Comparison of ENCODE assay signal across 8 cellular contexts in genomic region chr14:104677506-104678332, GRCh38. TPM values are rescaled to one million over a fixed set of nuclear protein-coding genes. Genes with fewer than 3 reads are reported as not detected.
A peak's percentile ranks its signal among the peaks of the same experiment; 100 is the strongest.
DNase-seq lines count a peak whose midpoint lies in the region; ATAC-seq and TF ChIP-seq lines count a peak whose summit lies in the region.

No MANE protein-coding gene starts in this region.

- intact Hi-C loops in activated CD8-positive, alpha-beta T cell treated with anti-CD3 and anti-CD28 coated beads for 36 hours (cut with micrococcal nuclease): no loop called here

- no peaks in the 10 kb centered on the region for H3K36me3 Mint-ChIP-seq in activated CD8-positive, alpha-beta T cell treated with anti-CD3 and anti-CD28 coated beads for 36 hours (ENCODE audit: low read depth)
- no peaks in the 10 kb centered on the region for H3K36me3 Mint-ChIP-seq in mesothelial cell of epicardium

- peak overlapping the region; percentile 67 for H3K4me3 Mint-ChIP-seq in activated CD8-positive, alpha-beta T cell treated with anti-CD3 and anti-CD28 coated beads for 36 hours
- H3K4me3 Mint-ChIP-seq in mesothelial cell of epicardium: peak overlapping the region; percentile 73

- H3K27me3 Mint-ChIP-seq in activated CD8-positive, alpha-beta T cell treated with anti-CD3 and anti-CD28 coated beads for 36 hours: no peaks in the 10 kb centered on the region
- no peaks in the 10 kb centered on the region for H3K27me3 Mint-ChIP-seq in mesothelial cell of epicardium (ENCODE audit: low read depth)

- POLR2A ChIA-PET in activated CD8-positive, alpha-beta T cell treated with anti-CD3 and anti-CD28 coated beads for 36 hours (lab: Charles Lee): interaction anchor here (0.7 to 2.8 kb wide), 8 partner anchors 10 to 211 kb away, joined by 3 to 26 read pairs (median 4); partner anchors contain the start of gene SIVA1

- TF ChIP-seq CTCF in GM06990 (IDR thresholded peaks at IDR 0.05; ENCODE audit: insufficient read depth, low read length, poor library complexity, severe bottlenecking) (no peak), mesothelial cell of epicardium (IDR thresholded peaks at IDR 0.05; ENCODE audit: unreplicated experiment) (no peak)
- TF ChIP-seq CTCF in activated CD8-positive, alpha-beta T cell treated with anti-CD3 and anti-CD28 coated beads for 36 hours (IDR thresholded peaks at IDR 0.05): no peak

- H3K9me3 Mint-ChIP-seq in activated CD8-positive, alpha-beta T cell treated with anti-CD3 and anti-CD28 coated beads for 36 hours: no peaks in the 10 kb centered on the region
- H3K9me3 Mint-ChIP-seq in mesothelial cell of epicardium: no peaks in the 10 kb centered on the region

- H3K4me1 ChIP-seq in endocrine pancreas (ENCODE audit: control insufficient read depth, insufficient read depth, low read length): no peaks in the 10 kb centered on the region

- peak; percentile 81 for DNase-seq in GM06990 (ENCODE audit: extremely low read depth, insufficient read length)
- DNase-seq in NCI-H510A (lab: John Stamatoyannopoulos, UW): peak; percentile 85
- DNase-seq in activated CD8-positive, alpha-beta T cell treated with anti-CD3 and anti-CD28 coated beads for 36 hours: peak; percentile 83
- DNase-seq in mesothelial cell of epicardium (ENCODE audit: low spot score in 2 of 2, unreplicated experiment in 2 of 2): peak in 1 of 2 experiments; percentile 76
- peak; percentile 40 for DNase-seq in stimulated activated CD8-positive, alpha-beta memory T cell treated with anti-CD3 and anti-CD28 coated beads, Interleukin-15, amount 100 ng/mL, for 24 hours (ENCODE audit: low read depth)
- no peak for DNase-seq in NCI-H2227 treated with DMSO at 0.1 percent for 48 hours (lab: John Stamatoyannopoulos, UW)

- no peaks in the 10 kb centered on the region for H3K9me3 ChIP-seq in endocrine pancreas (ENCODE audit: control insufficient read depth, low read length)

- H3K9ac ChIP-seq in endocrine pancreas (ENCODE audit: control insufficient read depth, insufficient read depth, low read length): peak overlapping the region; percentile 54

- CTCF ChIA-PET in activated CD8-positive, alpha-beta T cell treated with anti-CD3 and anti-CD28 coated beads for 36 hours (lab: Charles Lee): interaction anchor here (1.1 to 4.7 kb wide), 4 partner anchors 10 to 600 kb away, joined by 3 to 24 read pairs (median 10); no protein-coding TSS in a partner anchor

- H3K36me3 ChIP-seq in GM06990 (ENCODE audit: control insufficient read depth, insufficient read depth, low read length): no peaks in the 10 kb centered on the region
- H3K36me3 ChIP-seq in endocrine pancreas (ENCODE audit: control insufficient read depth, insufficient read depth, low read length): no peaks in the 10 kb centered on the region

- ATAC-seq in HG02763 (IDR thresholded peaks at IDR 0.05; ENCODE audit: unreplicated experiment): peak; percentile 34
- ATAC-seq in activated CD8-positive, alpha-beta T cell treated with anti-CD3 and anti-CD28 coated beads for 36 hours: peak; percentile 75

- peak overlapping the region; percentile 83 for H3K27ac Mint-ChIP-seq in activated CD8-positive, alpha-beta T cell treated with anti-CD3 and anti-CD28 coated beads for 36 hours
- H3K27ac Mint-ChIP-seq in mesothelial cell of epicardium: peak overlapping the region; percentile 96

- H3K27me3 ChIP-seq in GM06990 (replicated peaks; ENCODE audit: control insufficient read depth, insufficient read depth, low read length) (no peaks in the 10 kb centered on the region), endocrine pancreas (ENCODE audit: control insufficient read depth, insufficient read depth, low read length) (no peaks in the 10 kb centered on the region)

- H3K4me3 ChIP-seq in GM06990 (replicated peaks; ENCODE audit: low read depth, low read length) (peak overlapping the region; percentile 61), endocrine pancreas (ENCODE audit: control insufficient read depth, insufficient read depth, low read length) (no peak overlapping the region)

- H3K4me1 Mint-ChIP-seq in activated CD8-positive, alpha-beta T cell treated with anti-CD3 and anti-CD28 coated beads for 36 hours (ENCODE audit: low read depth): peaks cover 29% of the 10 kb centered on the region
- H3K4me1 Mint-ChIP-seq in mesothelial cell of epicardium: peaks cover 47% of the 10 kb centered on the region

RNA-seq across cellular contexts. Expression of gene INF2, which starts 11.7 kb away (rescaled TPM):
- total RNA-seq in activated CD8-positive, alpha-beta T cell treated with anti-CD3 and anti-CD28 coated beads for 36 hours: 10 to 100 TPM; 61.5 to 65.0 TPM
- 90.2 to 92.8 TPM (median 92.5 TPM) in 3 replicates for total RNA-seq in mesothelial cell of epicardium

RNA-seq across cellular contexts. Expression of gene ADSS1, which starts 46.3 kb away (rescaled TPM):
- total RNA-seq in activated CD8-positive, alpha-beta T cell treated with anti-CD3 and anti-CD28 coated beads for 36 hours: 1 to 10 TPM; 2.7 to 3.0 TPM
- 14.1 to 17.1 TPM (median 14.4 TPM) in 3 replicates for total RNA-seq in mesothelial cell of epicardium
